ENCODE assay signal across 1 cellular context in the genomic region with DNA sequence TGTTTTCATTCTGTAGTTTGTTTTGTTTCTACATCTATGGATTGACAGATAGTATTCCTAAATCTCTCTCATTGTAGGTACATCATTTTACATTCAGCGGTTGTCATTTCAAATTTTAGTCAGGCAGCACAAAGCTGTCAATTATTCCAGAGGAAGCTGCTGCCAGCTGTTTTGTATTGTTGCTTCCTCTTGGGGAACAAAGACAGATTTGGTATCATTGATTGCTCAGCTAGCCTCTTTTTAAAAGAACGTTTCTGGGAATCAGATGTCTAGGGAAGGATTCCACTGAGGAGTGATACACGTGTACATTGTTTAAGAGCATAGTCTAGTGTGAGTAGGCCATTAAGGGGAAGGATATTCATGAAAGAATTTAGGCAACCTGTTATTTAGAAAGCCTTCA.
TF ChIP-seq lines count a peak whose summit lies in the region.

No MANE protein-coding gene starts in this region.

TF ChIP-seq in HCT116, 20 proteins besides CTCF, POLR2A, EP300 and RAD21 (continued from another document):
- TF ChIP-seq, protein P1, sequence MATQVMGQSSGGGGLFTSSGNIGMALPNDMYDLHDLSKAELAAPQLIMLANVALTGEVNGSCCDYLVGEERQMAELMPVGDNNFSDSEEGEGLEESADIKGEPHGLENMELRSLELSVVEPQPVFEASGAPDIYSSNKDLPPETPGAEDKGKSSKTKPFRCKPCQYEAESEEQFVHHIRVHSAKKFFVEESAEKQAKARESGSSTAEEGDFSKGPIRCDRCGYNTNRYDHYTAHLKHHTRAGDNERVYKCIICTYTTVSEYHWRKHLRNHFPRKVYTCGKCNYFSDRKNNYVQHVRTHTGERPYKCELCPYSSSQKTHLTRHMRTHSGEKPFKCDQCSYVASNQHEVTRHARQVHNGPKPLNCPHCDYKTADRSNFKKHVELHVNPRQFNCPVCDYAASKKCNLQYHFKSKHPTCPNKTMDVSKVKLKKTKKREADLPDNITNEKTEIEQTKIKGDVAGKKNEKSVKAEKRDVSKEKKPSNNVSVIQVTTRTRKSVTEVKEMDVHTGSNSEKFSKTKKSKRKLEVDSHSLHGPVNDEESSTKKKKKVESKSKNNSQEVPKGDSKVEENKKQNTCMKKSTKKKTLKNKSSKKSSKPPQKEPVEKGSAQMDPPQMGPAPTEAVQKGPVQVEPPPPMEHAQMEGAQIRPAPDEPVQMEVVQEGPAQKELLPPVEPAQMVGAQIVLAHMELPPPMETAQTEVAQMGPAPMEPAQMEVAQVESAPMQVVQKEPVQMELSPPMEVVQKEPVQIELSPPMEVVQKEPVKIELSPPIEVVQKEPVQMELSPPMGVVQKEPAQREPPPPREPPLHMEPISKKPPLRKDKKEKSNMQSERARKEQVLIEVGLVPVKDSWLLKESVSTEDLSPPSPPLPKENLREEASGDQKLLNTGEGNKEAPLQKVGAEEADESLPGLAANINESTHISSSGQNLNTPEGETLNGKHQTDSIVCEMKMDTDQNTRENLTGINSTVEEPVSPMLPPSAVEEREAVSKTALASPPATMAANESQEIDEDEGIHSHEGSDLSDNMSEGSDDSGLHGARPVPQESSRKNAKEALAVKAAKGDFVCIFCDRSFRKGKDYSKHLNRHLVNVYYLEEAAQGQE (IDR thresholded peaks at IDR 0.05; ENCODE audit: low read depth) = no peak
- TF ChIP-seq EZH2 (IDR thresholded peaks at IDR 0.05) (no peak), SIN3A (IDR thresholded peaks at IDR 0.05; ENCODE audit: low read depth) (no peak), ZNF274 (IDR thresholded peaks at IDR 0.05; ENCODE audit: low read depth, low read length) (no peak), POLR2AphosphoS5 (IDR thresholded peaks at IDR 0.05; ENCODE audit: low read depth, low read length) (no peak), SRF (IDR thresholded peaks at IDR 0.05; ENCODE audit: low read depth) (no peak), TCF7L2 (IDR thresholded peaks at IDR 0.05; ENCODE audit: borderline replicate concordance, extremely low read depth, insufficient read depth, insufficient read length) (no peak), YY1 (IDR thresholded peaks at IDR 0.05; ENCODE audit: extremely low read depth, insufficient replicate concordance, low read depth, low read length) (no peak), SP1 (IDR thresholded peaks at IDR 0.05; ENCODE audit: low read depth) (no peak)
- TF ChIP-seq, protein P2, sequence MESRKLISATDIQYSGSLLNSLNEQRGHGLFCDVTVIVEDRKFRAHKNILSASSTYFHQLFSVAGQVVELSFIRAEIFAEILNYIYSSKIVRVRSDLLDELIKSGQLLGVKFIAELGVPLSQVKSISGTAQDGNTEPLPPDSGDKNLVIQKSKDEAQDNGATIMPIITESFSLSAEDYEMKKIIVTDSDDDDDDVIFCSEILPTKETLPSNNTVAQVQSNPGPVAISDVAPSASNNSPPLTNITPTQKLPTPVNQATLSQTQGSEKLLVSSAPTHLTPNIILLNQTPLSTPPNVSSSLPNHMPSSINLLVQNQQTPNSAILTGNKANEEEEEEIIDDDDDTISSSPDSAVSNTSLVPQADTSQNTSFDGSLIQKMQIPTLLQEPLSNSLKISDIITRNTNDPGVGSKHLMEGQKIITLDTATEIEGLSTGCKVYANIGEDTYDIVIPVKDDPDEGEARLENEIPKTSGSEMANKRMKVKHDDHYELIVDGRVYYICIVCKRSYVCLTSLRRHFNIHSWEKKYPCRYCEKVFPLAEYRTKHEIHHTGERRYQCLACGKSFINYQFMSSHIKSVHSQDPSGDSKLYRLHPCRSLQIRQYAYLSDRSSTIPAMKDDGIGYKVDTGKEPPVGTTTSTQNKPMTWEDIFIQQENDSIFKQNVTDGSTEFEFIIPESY (IDR thresholded peaks at IDR 0.05; ENCODE audit: extremely low read depth, insufficient replicate concordance, low read length) = no peak
- TF ChIP-seq, protein P3, sequence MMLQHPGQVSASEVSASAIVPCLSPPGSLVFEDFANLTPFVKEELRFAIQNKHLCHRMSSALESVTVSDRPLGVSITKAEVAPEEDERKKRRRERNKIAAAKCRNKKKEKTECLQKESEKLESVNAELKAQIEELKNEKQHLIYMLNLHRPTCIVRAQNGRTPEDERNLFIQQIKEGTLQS (IDR thresholded peaks at IDR 0.05) = no peak
